Comparison of ENCODE assay signal across 1 cellular context in genomic region chr6:170366248-170366960, GRCh38.
TF ChIP-seq lines count a peak whose summit lies in the region.

No MANE protein-coding gene starts in this region.

TF ChIP-seq in H1, 55 proteins besides CTCF, POLR2A, EP300 and RAD21:
- TF ChIP-seq CEBPB (IDR thresholded peaks at IDR 0.05; ENCODE audit: low read depth, low read length) (no peak), USF2 (IDR thresholded peaks at IDR 0.05; ENCODE audit: low read length) (no peak), EGR1 (IDR thresholded peaks at IDR 0.05; ENCODE audit: borderline replicate concordance, low read depth, low read length) (no peak), TEAD4 (IDR thresholded peaks at IDR 0.05; ENCODE audit: low read depth, low read length) (no peak), SP2 (IDR thresholded peaks at IDR 0.05; ENCODE audit: low read length) (no peak)
TF ChIP-seq in H1: peak in this region for 0.
